In the genomic region with DNA sequence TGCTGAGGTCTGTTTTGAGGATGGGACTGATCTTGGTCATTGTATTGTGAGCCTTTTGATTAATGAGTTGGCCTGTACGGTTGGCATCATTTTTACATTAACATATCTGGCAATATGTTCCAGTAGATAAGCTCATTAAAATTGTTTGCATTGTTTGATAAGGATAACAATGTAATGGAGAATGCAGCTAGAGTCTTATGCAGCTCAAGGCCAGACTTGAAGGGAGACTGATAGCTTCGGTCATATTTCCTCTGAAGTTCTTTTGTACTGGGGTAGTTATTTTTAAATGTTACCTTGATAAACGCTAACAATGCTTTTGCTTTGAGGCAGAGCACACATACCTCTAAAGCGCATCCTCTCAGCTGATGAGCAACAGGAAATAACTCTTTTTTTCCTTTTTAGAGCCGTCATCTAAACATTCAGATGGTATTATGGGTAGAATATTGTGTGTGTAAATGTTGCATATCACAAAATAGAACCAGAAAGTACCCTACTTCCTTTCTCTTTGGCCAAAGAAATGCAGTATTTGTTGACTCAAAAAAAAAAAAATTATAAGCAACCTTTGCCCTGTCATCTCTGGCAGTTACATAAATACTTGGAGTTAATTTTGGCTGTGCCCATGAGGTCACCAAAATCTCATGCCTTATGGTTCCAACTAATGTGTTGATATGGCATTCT, we compare ENCODE assay signal across 8 cellular contexts. TPM values are rescaled to one million over a fixed set of nuclear protein-coding genes. Genes with fewer than 3 reads are reported as not detected.
DNase-seq lines count a peak whose midpoint lies in the region; ATAC-seq and TF ChIP-seq lines count a peak whose summit lies in the region.

No MANE protein-coding gene starts in this region.

- peak; percentile 54 to 55 for ATAC-seq in activated T-cell treated with anti-CD3 and anti-CD28 coated beads, Interleukin-2, amount 50 U/mL, for 72 hours (replicated peaks in 1 of 2)
- ATAC-seq in T-helper 17 cell (peak; percentile 57), HG02798 (IDR thresholded peaks at IDR 0.05; ENCODE audit: poor library complexity, unreplicated experiment) (no peak), GM21390 (IDR thresholded peaks at IDR 0.05; ENCODE audit: unreplicated experiment) (no peak)

- H3K9me3 Mint-ChIP-seq in activated T-cell treated with anti-CD3 and anti-CD28 coated beads, Interleukin-2, amount 50 U/mL, for 72 hours, result no peaks in the 10 kb centered on the region

- H3K36me3 Mint-ChIP-seq in activated T-cell treated with anti-CD3 and anti-CD28 coated beads, Interleukin-2, amount 50 U/mL, for 72 hours (ENCODE audit: insufficient read depth in 2 of 2), result peaks cover 5 to 9% of the 10 kb centered on the region in 2 donors
- H3K36me3 Mint-ChIP-seq in T-helper 17 cell (ENCODE audit: low read depth), result peaks cover 7% of the 10 kb centered on the region

- H3K27me3 Mint-ChIP-seq in activated T-cell treated with anti-CD3 and anti-CD28 coated beads, Interleukin-2, amount 50 U/mL, for 72 hours (ENCODE audit: low read depth), result no peaks in the 10 kb centered on the region
- no peaks in the 10 kb centered on the region for H3K27me3 Mint-ChIP-seq in T-helper 17 cell

- no peaks in the 10 kb centered on the region for H3K9me3 ChIP-seq in T-helper 17 cell (ENCODE audit: control insufficient read depth, low read length, poor library complexity, severe bottlenecking)

- peak overlapping the region; percentile 100 for H3K27ac Mint-ChIP-seq in activated T-cell treated with anti-CD3 and anti-CD28 coated beads, Interleukin-2, amount 50 U/mL, for 72 hours
- H3K27ac Mint-ChIP-seq in T-helper 17 cell, result peak overlapping the region; percentile 97

- no peak for DNase-seq in activated T-cell treated with anti-CD3 and anti-CD28 coated beads, Interleukin-2, amount 50 U/mL, for 72 hours
- DNase-seq in activated T-cell treated with anti-CD3 and anti-CD28 coated beads for 4 hours, result no peak
- no peak for DNase-seq in T-helper 17 cell
- no peak for DNase-seq in fibroblast of pulmonary artery (ENCODE audit: low read depth)
- DNase-seq in retinal pigment epithelial cell (ENCODE audit: low read depth), result no peak
- no peak for DNase-seq in hippocampal formation (lab: John Stamatoyannopoulos, UW)

- H3K4me3 Mint-ChIP-seq in activated T-cell treated with anti-CD3 and anti-CD28 coated beads, Interleukin-2, amount 50 U/mL, for 72 hours, result peak overlapping the region; percentile 98 to 99
- H3K4me3 Mint-ChIP-seq in T-helper 17 cell, result peak overlapping the region; percentile 98

- H3K4me3 ChIP-seq in fibroblast of pulmonary artery (replicated peaks; ENCODE audit: low read depth, low read length) (peak overlapping the region; percentile 94), retinal pigment epithelial cell (ENCODE audit: low read length) (peak overlapping the region; percentile 94)

- no peak for TF ChIP-seq CTCF in fibroblast of pulmonary artery (IDR thresholded peaks at IDR 0.05; ENCODE audit: low read length, missing control alignments)
- no peak for TF ChIP-seq CTCF in retinal pigment epithelial cell (conservative IDR thresholded peaks at IDR 0.05; ENCODE audit: low read depth, low read length)

- peaks cover 93% of the 10 kb centered on the region for H3K4me1 Mint-ChIP-seq in activated T-cell treated with anti-CD3 and anti-CD28 coated beads, Interleukin-2, amount 50 U/mL, for 72 hours (ENCODE audit: low read depth)
- H3K4me1 Mint-ChIP-seq in T-helper 17 cell, result peaks cover 56% of the 10 kb centered on the region

RNA-seq across cellular contexts. Expression of gene MAPRE2, which starts 1.3 kb away (rescaled TPM):
- total RNA-seq in activated T-cell treated with anti-CD3 and anti-CD28 coated beads, Interleukin-2, amount 50 U/mL, for 72 hours, result 10 to 100 TPM; 53.4 to 54.1 TPM
- total RNA-seq in T-helper 17 cell, result 100 to 1,000 TPM in 1 of 2 donors, 10 to 100 TPM in 1; 91.4 to 111 TPM

Comparison
In these comparisons a context has a peak if more than half of its experiments do, and no peak if none do; other contexts are left out.
1. ATAC-seq: peak in activated T-cell treated with anti-CD3 and anti-CD28 coated beads, Interleukin-2, amount 50 U/mL, for 72 hours (2 of 2) and T-helper 17 cell (single experiment); none in HG02798 (single experiment) and GM21390 (single experiment).